In genomic region chr4:83320548-83320947, GRCh38 we compare ENCODE assay signal across 10 cellular contexts. TPM values are rescaled to one million over a fixed set of nuclear protein-coding genes. Genes with fewer than 3 reads are reported as not detected.
DNase-seq lines count a peak whose midpoint lies in the region; ATAC-seq, FAIRE-seq and TF ChIP-seq lines count a peak whose summit lies in the region.
"Had no signal": no experiment of that assay in that cellular context is flagged by ENCODE, and none has a peak within 500 bp of the region (broad histone marks: within the 10 kb centered on the region; RNA-seq: fewer than 3 reads in every experiment).

No MANE protein-coding gene starts in this region.

- no peaks in the 10 kb centered on the region for H4K20me1 ChIP-seq in astrocyte (ENCODE audit: insufficient read depth, low read length)

- FAIRE-seq in astrocyte (lab: Jason Lieb, UNC), result no peak

- CTCF ChIA-PET in HEK293T (lab: Yijun Ruan, JAX), result no interaction called here

- no peaks in the 10 kb centered on the region for H3K79me2 ChIP-seq in astrocyte (ENCODE audit: insufficient read depth, low read length)

- DNase-seq in Ammon's horn (ENCODE audit: low spot score) (peak; percentile 73), MG63 (peak; percentile 71), astrocyte (ENCODE audit: low read depth) (no peak), lung (ENCODE audit: low spot score) (peak; percentile 50), uterus (no peak), NCI-H446 treated with DMSO at 0.1 percent for 48 hours (lab: John Stamatoyannopoulos, UW) (no peak), HEK293T (ENCODE audit: extremely low spot score) (no peak), osteocyte (ENCODE audit: extremely low spot score, unreplicated experiment) (no peak)
- DNase-seq: activated effector memory CD4-positive, alpha-beta T cell treated with anti-CD3 and anti-CD28 coated beads, Interleukin-2, amount 50 U/mL, for 16 hours had no signal

- 2 to 31% methylated on average over 5 of the region's 5 CpGs for WGBS in lung, 2 donors

- H3K4me3 ChIP-seq in MG63, result no peak overlapping the region
- no peak overlapping the region for H3K4me3 ChIP-seq in astrocyte (ENCODE audit: insufficient read depth, low read depth, low read length)
- H3K4me3 ChIP-seq in lung, result no peak overlapping the region
- no peak overlapping the region for H3K4me3 ChIP-seq in uterus

- H3K9me3 Mint-ChIP-seq in astrocyte (ENCODE audit: unreplicated experiment) (no peaks in the 10 kb centered on the region), osteocyte (ENCODE audit: unreplicated experiment) (no peaks in the 10 kb centered on the region)
- H3K9me3 Mint-ChIP-seq: neural crest cell had no signal

- H3K27me3 Mint-ChIP-seq in astrocyte (ENCODE audit: low read depth, unreplicated experiment) (peaks cover 5% of the 10 kb centered on the region), osteocyte (ENCODE audit: unreplicated experiment) (peaks cover 16% of the 10 kb centered on the region)

- H3K36me3 Mint-ChIP-seq in astrocyte (ENCODE audit: low read depth, unreplicated experiment), result no peaks in the 10 kb centered on the region
- H3K36me3 Mint-ChIP-seq in osteocyte (ENCODE audit: unreplicated experiment), result peaks cover 11% of the 10 kb centered on the region

- H3K4me1 Mint-ChIP-seq in astrocyte (ENCODE audit: low read depth, unreplicated experiment), result peaks cover 3% of the 10 kb centered on the region
- H3K4me1 Mint-ChIP-seq in osteocyte (ENCODE audit: unreplicated experiment), result no peaks in the 10 kb centered on the region
- H3K4me1 Mint-ChIP-seq: neural crest cell had no signal

- POLR2A ChIA-PET in HEK293T (lab: Yijun Ruan, JAX), result interaction anchor here (1.5 kb wide), 1 partner anchor 36 kb away, joined by 4 read pairs; the partner anchor contains the start of gene COQ2

- H3K27ac ChIP-seq in astrocyte (ENCODE audit: low read depth, low read length) (no peak overlapping the region), lung (ENCODE audit: low read depth in 1 of 2, low read length in 1 of 2) (no peak overlapping the region), uterus (no peak overlapping the region)

- no peaks in the 10 kb centered on the region for H3K9me3 ChIP-seq in MG63
- no peaks in the 10 kb centered on the region for H3K9me3 ChIP-seq in astrocyte (ENCODE audit: insufficient read depth, low read depth, low read length)
- no peaks in the 10 kb centered on the region for H3K9me3 ChIP-seq in lung (ENCODE audit: control insufficient read depth in 2 of 2, insufficient read depth in 1 of 2, low read length in 1 of 2)
- no peaks in the 10 kb centered on the region for H3K9me3 ChIP-seq in uterus

- H3K36me3 ChIP-seq in MG63 (no peaks in the 10 kb centered on the region), astrocyte (ENCODE audit: insufficient read depth, low read length) (no peaks in the 10 kb centered on the region), lung (ENCODE audit: control insufficient read depth in 2 of 2, insufficient read depth in 2 of 2, low read length in 2 of 2) (no peaks in the 10 kb centered on the region), uterus (no peaks in the 10 kb centered on the region)

- H3K9ac ChIP-seq in astrocyte (ENCODE audit: low read length), result no peak overlapping the region

- no peak overlapping the region for H3K4me3 Mint-ChIP-seq in astrocyte (ENCODE audit: unreplicated experiment)
- no peak overlapping the region for H3K4me3 Mint-ChIP-seq in osteocyte (ENCODE audit: unreplicated experiment)
- H3K4me3 Mint-ChIP-seq: neural crest cell had no signal

- TF ChIP-seq CTCF in astrocyte (IDR thresholded peaks at IDR 0.05; ENCODE audit: insufficient read depth, low read depth, low read length), result no peak
- no peak for TF ChIP-seq CTCF in lung (IDR thresholded peaks at IDR 0.05; ENCODE audit: control extremely low read depth, extremely low read depth)
- TF ChIP-seq CTCF in uterus (IDR thresholded peaks at IDR 0.05), result no peak
- no peak for TF ChIP-seq CTCF in osteocyte (IDR thresholded peaks at IDR 0.05)

- no peak for TF ChIP-seq POLR2A in uterus (IDR thresholded peaks at IDR 0.05)

- H3K4me1 ChIP-seq in astrocyte (ENCODE audit: insufficient read depth, low read length) (no peaks in the 10 kb centered on the region), lung (ENCODE audit: control insufficient read depth in 2 of 2, insufficient read depth in 2 of 2, low read length in 2 of 2) (no peaks in the 10 kb centered on the region), uterus (no peaks in the 10 kb centered on the region)

- ATAC-seq in lung (ENCODE audit: insufficient read depth, low FRiP score), result peak; percentile 43

- H3K4me2 ChIP-seq in astrocyte (ENCODE audit: low read length), result no peak overlapping the region

- no peak overlapping the region for H3K27ac Mint-ChIP-seq in astrocyte (ENCODE audit: unreplicated experiment)
- H3K27ac Mint-ChIP-seq in osteocyte (ENCODE audit: unreplicated experiment), result no peak overlapping the region

- peak overlapping the region; percentile 4 for H2AFZ ChIP-seq in astrocyte (ENCODE audit: low read depth, low read length)

- intact Hi-C loops in uterus (cut with DNase I; ENCODE audit: low total_unique reads), result no loop called here

- H3K27me3 ChIP-seq in MG63 (no peaks in the 10 kb centered on the region), astrocyte (ENCODE audit: insufficient read depth, low read length) (peaks cover 4% of the 10 kb centered on the region), lung (ENCODE audit: control insufficient read depth, insufficient read depth) (no peaks in the 10 kb centered on the region), uterus (no peaks in the 10 kb centered on the region)

TF ChIP-seq in HEK293T, 16 proteins besides CTCF, POLR2A, EP300 and RAD21:
- TF ChIP-seq HDGF (IDR thresholded peaks at IDR 0.05; ENCODE audit: borderline replicate concordance), result no peak
- TF ChIP-seq LEF1 (IDR thresholded peaks at IDR 0.05; ENCODE audit: borderline replicate concordance), result no peak
- TF ChIP-seq SP1 (IDR thresholded peaks at IDR 0.05), result no peak
- TF ChIP-seq ELF4 (IDR thresholded peaks at IDR 0.05), result no peak
- TF ChIP-seq CTBP1 (IDR thresholded peaks at IDR 0.05; ENCODE audit: borderline replicate concordance), result no peak
- TF ChIP-seq FOXA1 (IDR thresholded peaks at IDR 0.05), result no peak
- no peak for TF ChIP-seq FOXK2 (IDR thresholded peaks at IDR 0.05)
- TF ChIP-seq TARDBP (IDR thresholded peaks at IDR 0.05), result no peak
- no peak for TF ChIP-seq L3MBTL2 (conservative IDR thresholded peaks at IDR 0.05)
- TF ChIP-seq SUZ12 (IDR thresholded peaks at IDR 0.05), result no peak
- no peak for TF ChIP-seq FOXM1 (IDR thresholded peaks at IDR 0.05; ENCODE audit: borderline replicate concordance)

RNA-seq across cellular contexts. Expression of gene HPSE, which starts 14.1 kb away (rescaled TPM):
- total RNA-seq in MG63 (2014; rRNA removed; shearing (Covaris generic); ENCODE audit: low replicate concordance), result 2.1 TPM in 1 of 2 replicates, not detected in the other
- 0.75 and 0.94 TPM in 2 replicates for total RNA-seq in astrocyte
- 1 to 10 TPM; 3.3 to 8.3 TPM for total RNA-seq in lung
- 1 to 10 TPM; 1.9 to 7.7 TPM for polyA plus RNA-seq in lung
- total RNA-seq in uterus, result 10 to 100 TPM in 1 of 4 donors, 1 to 10 TPM in 3; 1.3 to 10.2 (median 5.8) TPM
- total RNA-seq in osteocyte, result 4.9 and 6.1 TPM in 2 replicates

RNA-seq across cellular contexts. Expression of gene COQ2, which starts 36.0 kb away (rescaled TPM):
- total RNA-seq in MG63 (2014; rRNA removed; shearing (Covaris generic); ENCODE audit: low replicate concordance), result 21.8 and 34.9 TPM in 2 replicates
- total RNA-seq in astrocyte (8.2 and 8.7 TPM in 2 replicates), lung (10 to 100 TPM in 1 of 2 donors, 1 to 10 TPM in 1; 7.5 to 15.1 TPM), uterus (10 to 100 TPM in 2 of 4 donors, 1 to 10 TPM in 2; 3.2 to 22.6 (median 9.5) TPM), osteocyte (13.1 and 13.5 TPM in 2 replicates)
- 10 to 100 TPM in 1 of 2 donors, 1 to 10 TPM in 1; 7.7 to 11.6 TPM for polyA plus RNA-seq in lung

Comparison
In these comparisons a context has a peak if more than half of its experiments do, and no peak if none do; other contexts are left out.
1. DNase-seq: peak in Ammon's horn (single experiment), MG63 (single experiment) and lung (single experiment); none in astrocyte (single experiment), uterus (0 of 2), NCI-H446 treated with DMSO at 0.1 percent for 48 hours (single experiment), HEK293T (single experiment) and osteocyte (single experiment).